Comparison of ENCODE assay signal across 26 cellular contexts in genomic region chr17:40914456-40914855, GRCh38. TPM values are rescaled to one million over a fixed set of nuclear protein-coding genes. Genes with fewer than 3 reads are reported as not detected.
DNase-seq lines count a peak whose midpoint lies in the region; ATAC-seq and TF ChIP-seq lines count a peak whose summit lies in the region.
"Had no signal": no experiment of that assay in that cellular context is flagged by ENCODE, and none has a peak within 500 bp of the region (broad histone marks: within the 10 kb centered on the region; RNA-seq: fewer than 3 reads in every experiment).

No MANE protein-coding gene starts in this region.

- POLR2A ChIA-PET in MCF 10A (lab: Yijun Ruan, JAX), result interaction anchor here (0.6 to 3.0 kb wide), 3 partner anchors 41 to 634 kb away, joined by 3 to 12 read pairs (median 4); no protein-coding TSS in a partner anchor

- in situ Hi-C loops in brain microvascular endothelial cell (cut with HindIII; ENCODE audit: low pct_ligation_motif_present, low sequenced_read_pairs), result no loop called here

- TF ChIP-seq POLR2A in breast epithelium (IDR thresholded peaks at IDR 0.05), result no peak
- no peak for TF ChIP-seq POLR2A in sigmoid colon (IDR thresholded peaks at IDR 0.05)

- H3K4me3 Mint-ChIP-seq in MCF 10A (ENCODE audit: unreplicated experiment), result no peak overlapping the region
- H3K4me3 Mint-ChIP-seq: activated B cell treated with CpG ODN at 0.5 μM for 24 hours; activated CD4-positive, alpha-beta T cell treated with anti-CD3 and anti-CD28 coated beads, Interleukin-2, amount 10 ng/mL, durations not matched to agents 7 days and 5 days; CD4-positive, alpha-beta T cell; neural crest cell; T-helper 1 cell treated with Interleukin-12 subunit alpha and Interleukin-12 subunit beta and Interleukin-4 antibody, amounts not matched to agents 30 μg/mL and 1 μg/mL, for 36 hours had no signal

- H3K79me2 ChIP-seq in hepatocyte, result no peaks in the 10 kb centered on the region

- intact Hi-C loops in breast epithelium (cut with DNase I; ENCODE audit: low total_unique reads), result loop anchor here (10.0 kb wide), 1 partner anchor 740 kb away; no protein-coding TSS in a partner anchor
- intact Hi-C loops in MCF 10A (cut with micrococcal nuclease), result loop anchor here (10.0 kb wide), 1 partner anchor 150 kb away; the partner anchor contains the start of genes KRTAP2-3 and KRTAP2-4
- intact Hi-C loops in sigmoid colon (cut with DNase I), result no loop called here

- H3K27ac Mint-ChIP-seq in MCF 10A (ENCODE audit: low read depth, unreplicated experiment), result no peak overlapping the region
- H3K27ac Mint-ChIP-seq: activated B cell treated with CpG ODN at 0.5 μM for 24 hours; activated CD4-positive, alpha-beta T cell treated with anti-CD3 and anti-CD28 coated beads, Interleukin-2, amount 10 ng/mL, durations not matched to agents 7 days and 5 days; CD4-positive, alpha-beta T cell; T-helper 1 cell treated with Interleukin-12 subunit alpha and Interleukin-12 subunit beta and Interleukin-4 antibody, amounts not matched to agents 30 μg/mL and 1 μg/mL, for 36 hours had no signal

- TF ChIP-seq CTCF in breast epithelium (IDR thresholded peaks at IDR 0.05) (no peak), MCF 10A (IDR thresholded peaks at IDR 0.05; ENCODE audit: unreplicated experiment) (no peak), brain microvascular endothelial cell (IDR thresholded peaks at IDR 0.05; ENCODE audit: low read depth, low read length, missing control alignments) (no peak), hepatocyte (IDR thresholded peaks at IDR 0.05; ENCODE audit: poor library complexity) (no peak), sigmoid colon (IDR thresholded peaks at IDR 0.05) (no peak)

- DNase-seq in breast epithelium (ENCODE audit: low spot score in 2 of 2) (no peak), MCF 10A (ENCODE audit: unreplicated experiment) (no peak), brain microvascular endothelial cell (no peak), hepatocyte (ENCODE audit: low spot score) (no peak), sigmoid colon (no peak), NCI-H2196 (lab: John Stamatoyannopoulos, UW; ENCODE audit: unreplicated experiment) (no peak)
- DNase-seq in activated naive CD4-positive, alpha-beta T cell (lab: John Stamatoyannopoulos, UW), result no peak
- DNase-seq: activated B cell treated with CpG ODN at 0.5 μM for 24 hours; activated CD4-positive, alpha-beta T cell treated with anti-CD3 and anti-CD28 coated beads, Interleukin-2, amount 10 ng/mL, durations not matched to agents 7 days and 5 days; activated T-cell treated with anti-CD3 and anti-CD28 coated beads, Interleukin-2, amount 50 U/mL, for 48 hours; CD4-positive, alpha-beta T cell; NCI-H2107; NCI-H446 treated with DMSO at 0.1 percent for 48 hours; posterior cingulate gyrus; SK-N-SH; stimulated activated CD4-positive, alpha-beta T cell treated with anti-CD3 and anti-CD28 coated beads, Interleukin-4, amount 100 ng/mL, for 24 hours; transverse colon had no signal

- no peak for TF ChIP-seq EP300 in sigmoid colon (IDR thresholded peaks at IDR 0.05)

- H3K4me1 ChIP-seq in breast epithelium (no peaks in the 10 kb centered on the region), hepatocyte (ENCODE audit: insufficient read depth) (peaks cover 9% of the 10 kb centered on the region), sigmoid colon (peaks cover 0 to 15% (median 14%) of the 10 kb centered on the region in 4 donors)

- BruUV-seq in MCF 10A (replicated peaks; lab: Mats Ljungman, UMichigan), result no TSS peak

- no peaks in the 10 kb centered on the region for H3K9me3 ChIP-seq in breast epithelium
- no peaks in the 10 kb centered on the region for H3K9me3 ChIP-seq in hepatocyte (ENCODE audit: low read depth)
- H3K9me3 ChIP-seq in sigmoid colon, result no peaks in the 10 kb centered on the region
- H3K9me3 ChIP-seq: right atrium auricular region, SK-N-SH, transverse colon had no signal

- H3K4me2 ChIP-seq in hepatocyte, result no peak overlapping the region
- H3K4me2 ChIP-seq: SK-N-SH had no signal

- H2AFZ ChIP-seq in hepatocyte, result no peak overlapping the region

- no peaks in the 10 kb centered on the region for H3K9me3 Mint-ChIP-seq in MCF 10A (ENCODE audit: unreplicated experiment)
- H3K9me3 Mint-ChIP-seq: activated B cell treated with CpG ODN at 0.5 μM for 24 hours; activated CD4-positive, alpha-beta T cell treated with anti-CD3 and anti-CD28 coated beads, Interleukin-2, amount 10 ng/mL, durations not matched to agents 7 days and 5 days; CD4-positive, alpha-beta T cell; neural crest cell; T-helper 1 cell treated with Interleukin-12 subunit alpha and Interleukin-12 subunit beta and Interleukin-4 antibody, amounts not matched to agents 30 μg/mL and 1 μg/mL, for 36 hours had no signal

- no peaks in the 10 kb centered on the region for H3K27me3 ChIP-seq in breast epithelium
- H3K27me3 ChIP-seq in brain microvascular endothelial cell (replicated peaks), result no peaks in the 10 kb centered on the region
- H3K27me3 ChIP-seq in hepatocyte, result no peaks in the 10 kb centered on the region
- no peaks in the 10 kb centered on the region for H3K27me3 ChIP-seq in sigmoid colon
- H3K27me3 ChIP-seq: right atrium auricular region, transverse colon had no signal

- H3K4me3 ChIP-seq in breast epithelium (no peak overlapping the region), brain microvascular endothelial cell (ENCODE audit: low read depth, low read length) (no peak overlapping the region), hepatocyte (no peak overlapping the region), sigmoid colon (no peak overlapping the region)
- H3K4me3 ChIP-seq: right atrium auricular region, transverse colon had no signal

- H3K27ac ChIP-seq in breast epithelium (peak overlapping the region; percentile 85 to 86), brain microvascular endothelial cell (peak overlapping the region; percentile 90), hepatocyte (peak overlapping the region; percentile 72), sigmoid colon (no peak overlapping the region)
- H3K27ac ChIP-seq: 22Rv1, right atrium auricular region, transverse colon had no signal

- H4K20me1 ChIP-seq in hepatocyte (ENCODE audit: insufficient read depth, poor library complexity, severe bottlenecking), result no peaks in the 10 kb centered on the region

- H3K9me2 ChIP-seq in hepatocyte (replicated peaks; ENCODE audit: insufficient read depth), result no peaks in the 10 kb centered on the region
- H3K9me2 ChIP-seq: SK-N-SH had no signal

- no peaks in the 10 kb centered on the region for H3K36me3 Mint-ChIP-seq in MCF 10A (ENCODE audit: insufficient read depth, unreplicated experiment)

- ATAC-seq in GM21526 (IDR thresholded peaks at IDR 0.05; ENCODE audit: low FRiP score, unreplicated experiment), result no peak
- ATAC-seq: left lobe of liver had no signal

- 92% methylated on average over 2 of the region's 2 CpGs for WGBS in hepatocyte (ENCODE audit: low lambda C conversion rate, missing lambda C conversion rate)
- 66 to 71% methylated on average over 2 of the region's 2 CpGs for WGBS in sigmoid colon, 2 donors

- H3K36me3 ChIP-seq in breast epithelium (no peaks in the 10 kb centered on the region), brain microvascular endothelial cell (replicated peaks) (no peaks in the 10 kb centered on the region), hepatocyte (replicated peaks; ENCODE audit: insufficient read depth, low read depth) (no peaks in the 10 kb centered on the region), sigmoid colon (no peaks in the 10 kb centered on the region)
- H3K36me3 ChIP-seq: right atrium auricular region, transverse colon had no signal

- no peaks in the 10 kb centered on the region for H3K27me3 Mint-ChIP-seq in MCF 10A (ENCODE audit: insufficient read depth, unreplicated experiment)

- CTCF ChIA-PET in MCF 10A (lab: Yijun Ruan, JAX), result interaction anchor here (0.6 to 4.3 kb wide), 4 partner anchors 57 to 734 kb away, joined by 3 to 27 read pairs (median 8); no protein-coding TSS in a partner anchor

- peaks cover 23% of the 10 kb centered on the region for H3K4me1 Mint-ChIP-seq in MCF 10A (ENCODE audit: insufficient read depth, unreplicated experiment)
- H3K4me1 Mint-ChIP-seq: activated CD4-positive, alpha-beta T cell treated with anti-CD3 and anti-CD28 coated beads, Interleukin-2, amount 10 ng/mL, durations not matched to agents 7 days and 5 days had no signal

RNA-seq across cellular contexts. Expression of gene KRT23, which starts 23.0 kb away (rescaled TPM):
- total RNA-seq in breast epithelium (10 to 100 TPM in 2 of 3 donors, not detected in 1; 37.7 to 57.5 TPM), MCF 10A (2022) (not detected in 2 replicates), hepatocyte (4.0 and 6.4 TPM in 2 replicates), sigmoid colon (under 1 TPM in 1 of 4 donors, not detected in 3; 0.27 TPM)
- polyA plus RNA-seq in hepatocyte (2.0 and 4.0 TPM in 2 replicates), sigmoid colon (1 to 10 TPM in 1 of 3 donors, under 1 TPM in 2; 0.35 to 3.7 (median 0.60) TPM)
- total RNA-seq: activated B cell treated with CpG ODN at 0.5 μM for 24 hours; activated CD4-positive, alpha-beta T cell treated with anti-CD3 and anti-CD28 coated beads, Interleukin-2, amount 10 ng/mL, durations not matched to agents 7 days and 5 days; CD4-positive, alpha-beta T cell; cerebellum; dermis microvascular lymphatic vessel endothelial cell; glomerular endothelial cell; neural crest cell; right atrium auricular region had no signal
- polyA plus RNA-seq: SK-N-SH had no signal

RNA-seq across cellular contexts. Expression of gene KRT20, which starts 29.4 kb away (rescaled TPM):
- total RNA-seq in breast epithelium, result 1 to 10 TPM in 1 of 3 donors, not detected in 2; 6.6 TPM
- total RNA-seq in MCF 10A (2022), result not detected in 2 replicates
- 2.4 and 3.4 TPM in 2 replicates for total RNA-seq in hepatocyte
- 1.5 and 1.6 TPM in 2 replicates for polyA plus RNA-seq in hepatocyte
- total RNA-seq in sigmoid colon, result 1 to 10 TPM in 2 of 4 donors, not detected in 2; 1.4 to 2.1 TPM
- polyA plus RNA-seq in sigmoid colon, result 1,000 to 10,000 TPM; 1,034 to 2,181 (median 1,227) TPM
- total RNA-seq: activated B cell treated with CpG ODN at 0.5 μM for 24 hours; activated CD4-positive, alpha-beta T cell treated with anti-CD3 and anti-CD28 coated beads, Interleukin-2, amount 10 ng/mL, durations not matched to agents 7 days and 5 days; CD4-positive, alpha-beta T cell; dermis microvascular lymphatic vessel endothelial cell; glomerular endothelial cell; neural crest cell; right atrium auricular region had no signal
- polyA plus RNA-seq: SK-N-SH had no signal

RNA-seq across cellular contexts. Expression of gene KRT12, which starts 47.4 kb away (rescaled TPM):
- total RNA-seq in breast epithelium (not detected), MCF 10A (2022) (not detected in 2 replicates), hepatocyte (not detected in 2 replicates), sigmoid colon (not detected)
- polyA plus RNA-seq in hepatocyte (not detected in 2 replicates), sigmoid colon (1 to 10 TPM; 1.2 to 1.8 (median 1.3) TPM)
- total RNA-seq: activated B cell treated with CpG ODN at 0.5 μM for 24 hours; activated CD4-positive, alpha-beta T cell treated with anti-CD3 and anti-CD28 coated beads, Interleukin-2, amount 10 ng/mL, durations not matched to agents 7 days and 5 days; CD4-positive, alpha-beta T cell; cerebellum; dermis microvascular lymphatic vessel endothelial cell; glomerular endothelial cell; left lobe of liver; neural crest cell; right atrium auricular region had no signal
- polyA plus RNA-seq: SK-N-SH had no signal

RNA-seq across cellular contexts. Expression of gene KRT39, which starts 52.3 kb away (rescaled TPM):
- total RNA-seq in breast epithelium (not detected), MCF 10A (2022) (not detected in 2 replicates), hepatocyte (1.0 TPM in 1 of 2 replicates, not detected in the other), sigmoid colon (not detected)
- polyA plus RNA-seq in hepatocyte (not detected in 2 replicates), sigmoid colon (under 1 TPM in 1 of 3 donors, not detected in 2; 0.07 TPM)
- total RNA-seq: activated B cell treated with CpG ODN at 0.5 μM for 24 hours; activated CD4-positive, alpha-beta T cell treated with anti-CD3 and anti-CD28 coated beads, Interleukin-2, amount 10 ng/mL, durations not matched to agents 7 days and 5 days; CD4-positive, alpha-beta T cell; cerebellum; dermis microvascular lymphatic vessel endothelial cell; glomerular endothelial cell; left lobe of liver; neural crest cell; right atrium auricular region; transverse colon had no signal
- polyA plus RNA-seq: SK-N-SH had no signal

Comparison
In these comparisons a context has a peak if more than half of its experiments do, and no peak if none do; other contexts are left out.
1. H3K27ac ChIP-seq: peak in breast epithelium (2 of 2), brain microvascular endothelial cell (single experiment) and hepatocyte (single experiment); none in sigmoid colon (0 of 4).